Comparison of ENCODE assay signal across 1 cellular context in the genomic region with DNA sequence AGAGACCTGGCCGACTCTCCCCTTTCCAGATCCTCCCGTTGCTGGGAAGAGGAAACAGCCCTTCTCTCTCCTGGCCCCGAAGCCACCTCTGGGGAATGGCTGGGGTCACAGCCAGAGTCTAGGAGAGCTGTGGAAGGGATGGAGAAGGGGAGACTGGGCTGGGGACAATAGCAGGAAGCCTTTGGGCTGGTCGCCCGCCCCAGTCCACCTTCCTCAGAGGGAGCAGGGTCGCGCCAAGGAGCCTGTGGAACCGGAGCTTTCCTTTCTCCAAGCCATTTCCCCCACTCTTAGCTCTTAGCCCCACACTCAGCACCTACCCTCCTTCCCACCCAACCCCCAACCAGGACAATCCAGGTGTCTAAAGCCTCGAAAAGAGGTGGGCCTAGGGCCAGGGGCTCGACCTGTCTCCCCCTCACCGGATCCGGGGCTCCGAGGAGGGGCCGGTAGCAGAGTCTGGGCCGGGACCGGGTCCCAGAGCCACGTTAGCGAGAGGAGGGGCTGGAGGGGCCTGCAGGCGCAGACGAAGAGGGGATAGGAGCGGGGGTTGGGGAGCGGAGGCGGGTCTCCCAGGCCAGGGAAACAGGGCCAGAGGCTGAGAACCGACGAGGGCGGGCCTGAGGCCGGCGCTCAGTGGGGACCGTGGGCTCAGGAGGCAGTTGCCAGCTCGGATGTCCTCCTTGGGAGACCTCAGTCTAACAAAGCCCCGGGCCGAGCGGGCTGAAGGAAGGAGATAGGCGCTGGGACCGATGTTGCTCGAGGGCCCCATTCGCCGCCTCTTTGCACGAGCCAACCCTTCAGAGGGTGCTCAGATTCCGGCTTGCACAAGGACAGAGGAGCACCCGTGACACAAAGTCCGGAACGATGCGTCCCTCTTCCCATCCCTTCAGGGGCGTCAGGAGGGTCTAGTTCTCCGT.
TF ChIP-seq lines count a peak whose summit lies in the region.

No MANE protein-coding gene starts in this region.

TF ChIP-seq in A549, 52 proteins besides CTCF, POLR2A, EP300 and RAD21:
- TF ChIP-seq ZNF302 (CRISPR knock-in tag; IDR thresholded peaks at IDR 0.05) (no peak), NR3C1 (IDR thresholded peaks at IDR 0.05) (no peak), JUN (IDR thresholded peaks at IDR 0.05) (no peak), CHD2 (IDR thresholded peaks at IDR 0.05; ENCODE audit: low read length, partially characterized antibody) (no peak), NFE2L2 (conservative IDR thresholded peaks at IDR 0.05; ENCODE audit: low read length) (no peak), NPAS2 (CRISPR knock-in tag; IDR thresholded peaks at IDR 0.05; ENCODE audit: borderline replicate concordance) (no peak), HOXB5 (CRISPR knock-in tag; IDR thresholded peaks at IDR 0.05) (no peak), GATA3 (IDR thresholded peaks at IDR 0.05; ENCODE audit: borderline replicate concordance) (no peak), MYC (IDR thresholded peaks at IDR 0.05; ENCODE audit: borderline replicate concordance, low read length) (no peak)
- TF ChIP-seq, protein P1, sequence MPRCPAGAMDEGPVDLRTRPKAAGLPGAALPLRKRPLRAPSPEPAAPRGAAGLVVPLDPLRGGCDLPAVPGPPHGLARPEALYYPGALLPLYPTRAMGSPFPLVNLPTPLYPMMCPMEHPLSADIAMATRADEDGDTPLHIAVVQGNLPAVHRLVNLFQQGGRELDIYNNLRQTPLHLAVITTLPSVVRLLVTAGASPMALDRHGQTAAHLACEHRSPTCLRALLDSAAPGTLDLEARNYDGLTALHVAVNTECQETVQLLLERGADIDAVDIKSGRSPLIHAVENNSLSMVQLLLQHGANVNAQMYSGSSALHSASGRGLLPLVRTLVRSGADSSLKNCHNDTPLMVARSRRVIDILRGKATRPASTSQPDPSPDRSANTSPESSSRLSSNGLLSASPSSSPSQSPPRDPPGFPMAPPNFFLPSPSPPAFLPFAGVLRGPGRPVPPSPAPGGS (IDR thresholded peaks at IDR 0.05), result no peak
- TF ChIP-seq, protein P2, sequence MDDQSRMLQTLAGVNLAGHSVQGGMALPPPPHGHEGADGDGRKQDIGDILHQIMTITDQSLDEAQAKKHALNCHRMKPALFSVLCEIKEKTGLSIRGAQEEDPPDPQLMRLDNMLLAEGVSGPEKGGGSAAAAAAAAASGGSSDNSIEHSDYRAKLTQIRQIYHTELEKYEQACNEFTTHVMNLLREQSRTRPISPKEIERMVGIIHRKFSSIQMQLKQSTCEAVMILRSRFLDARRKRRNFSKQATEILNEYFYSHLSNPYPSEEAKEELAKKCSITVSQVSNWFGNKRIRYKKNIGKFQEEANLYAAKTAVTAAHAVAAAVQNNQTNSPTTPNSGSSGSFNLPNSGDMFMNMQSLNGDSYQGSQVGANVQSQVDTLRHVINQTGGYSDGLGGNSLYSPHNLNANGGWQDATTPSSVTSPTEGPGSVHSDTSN (IDR thresholded peaks at IDR 0.05), result no peak
